ENCODE assay signal across 16 cellular contexts in the genomic region with DNA sequence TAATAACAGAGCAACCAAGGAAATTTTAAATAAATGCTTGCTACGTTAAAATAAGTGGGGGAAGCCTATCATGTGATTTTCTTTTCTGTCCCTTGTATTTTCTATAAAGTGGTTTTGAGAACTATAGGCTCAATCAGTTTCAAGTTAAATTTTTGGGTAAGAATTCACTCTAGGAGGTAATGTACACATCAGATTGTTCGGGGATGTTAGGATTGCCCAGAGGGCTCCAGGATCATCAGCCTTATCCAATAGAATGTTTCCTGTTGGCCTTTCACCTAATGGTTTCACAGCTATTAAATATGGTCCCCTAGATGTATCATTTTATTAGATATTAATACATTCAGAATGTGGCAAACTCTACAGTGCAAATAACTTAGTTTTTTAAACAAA.
DNase-seq lines count a peak whose midpoint lies in the region; FAIRE-seq and TF ChIP-seq lines count a peak whose summit lies in the region.
"Had no signal": no experiment of that assay in that cellular context is flagged by ENCODE, and none has a peak within 500 bp of the region (broad histone marks: within the 10 kb centered on the region; RNA-seq: fewer than 3 reads in every experiment).

No MANE protein-coding gene starts in this region.

- no peak for FAIRE-seq in H54 (lab: Jason Lieb, UNC)
- FAIRE-seq: H1 had no signal

- no peaks in the 10 kb centered on the region for H3K36me3 Mint-ChIP-seq in nephron (ENCODE audit: low read depth)
- H3K36me3 Mint-ChIP-seq: CD8-positive, alpha-beta T cell had no signal

- peak overlapping the region in 2 of 3 experiments; percentile 89 to 92 for H3K27ac Mint-ChIP-seq in nephron
- H3K27ac Mint-ChIP-seq: B cell; CD8-positive, alpha-beta T cell had no signal

- peaks cover 63% of the 10 kb centered on the region for H3K4me1 ChIP-seq in suprapubic skin
- H3K4me1 ChIP-seq: BLaER1 treated with 17β-estradiol and CSF1 and Interleukin-3, amounts not matched to agents 10 nM and 100 nM had no signal

- in situ Hi-C loops in G401 (cut with HindIII; ENCODE audit: low sequenced_read_pairs) = no loop called here

- H3K4me3 ChIP-seq in suprapubic skin = no peak overlapping the region
- H3K4me3 ChIP-seq: BLaER1 treated with 17β-estradiol and CSF1 and Interleukin-3, amounts not matched to agents 10 nM and 100 nM; GM12878; HAP-1 had no signal

- H3K4me1 Mint-ChIP-seq in nephron = peaks cover 73% of the 10 kb centered on the region
- H3K4me1 Mint-ChIP-seq: B cell had no signal

- 85% methylated on average over 2 of the region's 2 CpGs for WGBS in suprapubic skin

- H3K27me3 Mint-ChIP-seq in nephron (ENCODE audit: low read depth) = peaks cover 5% of the 10 kb centered on the region

- no peaks in the 10 kb centered on the region for H3K9me3 ChIP-seq in suprapubic skin
- H3K9me3 ChIP-seq: BLaER1 treated with 17β-estradiol and CSF1 and Interleukin-3, amounts not matched to agents 10 nM and 100 nM; HAP-1 had no signal

- no peaks in the 10 kb centered on the region for H3K36me3 ChIP-seq in suprapubic skin
- H3K36me3 ChIP-seq: BLaER1 treated with 17β-estradiol and CSF1 and Interleukin-3, amounts not matched to agents 10 nM and 100 nM; HAP-1 had no signal

- no peak overlapping the region for H3K4me3 Mint-ChIP-seq in nephron
- H3K4me3 Mint-ChIP-seq: B cell; CD8-positive, alpha-beta T cell had no signal

- H3K9me3 Mint-ChIP-seq in nephron = no peaks in the 10 kb centered on the region
- H3K9me3 Mint-ChIP-seq: CD8-positive, alpha-beta T cell had no signal

- H3K27me3 ChIP-seq in suprapubic skin = no peaks in the 10 kb centered on the region
- H3K27me3 ChIP-seq: BLaER1 treated with 17β-estradiol and CSF1 and Interleukin-3, amounts not matched to agents 10 nM and 100 nM had no signal

- TF ChIP-seq POLR2A in suprapubic skin (IDR thresholded peaks at IDR 0.05) = no peak
- TF ChIP-seq POLR2A in H54 (IDR thresholded peaks at IDR 0.05; ENCODE audit: low read depth, low read length) = no peak

- TF ChIP-seq CTCF in nephron (IDR thresholded peaks at IDR 0.05; ENCODE audit: unreplicated experiment in 3 of 3) (no peak), suprapubic skin (IDR thresholded peaks at IDR 0.05) (no peak)

- no peak for TF ChIP-seq EP300 in suprapubic skin (IDR thresholded peaks at IDR 0.05)

- H3K27ac ChIP-seq in suprapubic skin = peak overlapping the region; percentile 59
- H3K27ac ChIP-seq: BLaER1 treated with 17β-estradiol and CSF1 and Interleukin-3, amounts not matched to agents 10 nM and 100 nM had no signal

- DNase-seq in G401 (ENCODE audit: low spot score) (peak; percentile 53), cerebellar cortex (ENCODE audit: low spot score) (peak; percentile 78), suprapubic skin (ENCODE audit: low spot score in 2 of 2) (no peak), H54 (ENCODE audit: insufficient read length, low spot score) (no peak), NCI-H69 (lab: John Stamatoyannopoulos, UW) (no peak)
- DNase-seq in activated CD4-positive, alpha-beta T cell treated with anti-CD3 and anti-CD28 coated beads, Interleukin-2, amount 50 U/mL, for 48 hours = no peak
- DNase-seq in stimulated activated CD4-positive, alpha-beta T cell treated with anti-CD3 and anti-CD28 coated beads, Interleukin-1b, Interleukin-23, amount 100 ng/mL, for 48 hours = no peak
- DNase-seq: Calu3; CD8-positive, alpha-beta T cell; DMS79 treated with DMSO at 0.1 percent for 48 hours had no signal

Comparison
In these comparisons a context has a peak if more than half of its experiments do, and no peak if none do; other contexts are left out.
1. DNase-seq: peak in G401 (single experiment) and cerebellar cortex (single experiment); none in suprapubic skin (0 of 2), activated CD4-positive, alpha-beta T cell treated with anti-CD3 and anti-CD28 coated beads, Interleukin-2, amount 50 U/mL, for 48 hours (0 of 2), stimulated activated CD4-positive, alpha-beta T cell treated with anti-CD3 and anti-CD28 coated beads, Interleukin-1b, Interleukin-23, amount 100 ng/mL, for 48 hours (single experiment), H54 (single experiment) and NCI-H69 (single experiment).